ENCODE assay signal across 1 cellular context in the genomic region with DNA sequence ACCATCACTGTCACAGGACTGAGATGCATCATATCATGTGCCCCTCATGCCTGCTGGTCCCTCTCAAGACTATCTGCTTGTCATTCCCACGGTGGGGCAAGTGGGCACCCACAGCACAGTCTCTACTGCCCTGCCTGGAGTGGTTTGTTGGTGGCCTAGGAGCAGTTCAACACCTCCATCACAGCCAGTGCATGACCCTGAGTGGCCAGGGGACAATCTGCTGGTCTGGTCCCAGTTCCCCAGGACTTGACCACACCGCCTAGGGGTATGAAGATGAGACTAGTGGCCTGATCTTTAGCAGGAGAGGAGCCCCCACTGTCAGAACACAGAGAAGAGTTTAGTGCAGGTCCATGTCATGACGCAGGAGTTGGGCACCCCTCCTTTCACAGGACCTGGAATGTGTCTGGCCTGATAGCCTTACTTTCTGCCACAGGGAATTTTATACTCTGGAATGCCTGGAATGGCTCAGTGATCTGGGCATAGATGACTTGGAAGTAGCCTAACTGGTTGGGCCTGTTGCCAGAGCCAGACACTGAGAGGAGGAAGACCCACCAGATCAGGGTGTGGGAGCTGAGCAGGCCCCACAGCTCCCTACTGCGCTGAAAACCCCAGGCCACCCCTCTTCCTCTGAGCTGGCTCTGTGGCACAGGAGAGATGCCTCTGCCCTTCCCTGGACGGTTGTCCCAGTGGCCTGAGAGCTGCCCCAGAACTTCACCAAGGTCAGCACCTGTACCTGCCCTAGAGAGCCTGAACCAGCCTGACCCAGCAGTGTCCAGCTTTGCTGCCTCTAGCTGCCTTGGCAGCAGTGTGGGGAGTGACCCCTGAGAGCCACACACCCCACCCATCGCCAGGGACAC.
TF ChIP-seq lines count a peak whose summit lies in the region.

No MANE protein-coding gene starts in this region.

TF ChIP-seq in WTC11, 78 proteins besides CTCF, POLR2A, EP300 and RAD21 (continued from another document):
- TF ChIP-seq MXD4 (CRISPR knock-in tag; IDR thresholded peaks at IDR 0.05; ENCODE audit: borderline replicate concordance) = no peak
- TF ChIP-seq, protein P1, sequence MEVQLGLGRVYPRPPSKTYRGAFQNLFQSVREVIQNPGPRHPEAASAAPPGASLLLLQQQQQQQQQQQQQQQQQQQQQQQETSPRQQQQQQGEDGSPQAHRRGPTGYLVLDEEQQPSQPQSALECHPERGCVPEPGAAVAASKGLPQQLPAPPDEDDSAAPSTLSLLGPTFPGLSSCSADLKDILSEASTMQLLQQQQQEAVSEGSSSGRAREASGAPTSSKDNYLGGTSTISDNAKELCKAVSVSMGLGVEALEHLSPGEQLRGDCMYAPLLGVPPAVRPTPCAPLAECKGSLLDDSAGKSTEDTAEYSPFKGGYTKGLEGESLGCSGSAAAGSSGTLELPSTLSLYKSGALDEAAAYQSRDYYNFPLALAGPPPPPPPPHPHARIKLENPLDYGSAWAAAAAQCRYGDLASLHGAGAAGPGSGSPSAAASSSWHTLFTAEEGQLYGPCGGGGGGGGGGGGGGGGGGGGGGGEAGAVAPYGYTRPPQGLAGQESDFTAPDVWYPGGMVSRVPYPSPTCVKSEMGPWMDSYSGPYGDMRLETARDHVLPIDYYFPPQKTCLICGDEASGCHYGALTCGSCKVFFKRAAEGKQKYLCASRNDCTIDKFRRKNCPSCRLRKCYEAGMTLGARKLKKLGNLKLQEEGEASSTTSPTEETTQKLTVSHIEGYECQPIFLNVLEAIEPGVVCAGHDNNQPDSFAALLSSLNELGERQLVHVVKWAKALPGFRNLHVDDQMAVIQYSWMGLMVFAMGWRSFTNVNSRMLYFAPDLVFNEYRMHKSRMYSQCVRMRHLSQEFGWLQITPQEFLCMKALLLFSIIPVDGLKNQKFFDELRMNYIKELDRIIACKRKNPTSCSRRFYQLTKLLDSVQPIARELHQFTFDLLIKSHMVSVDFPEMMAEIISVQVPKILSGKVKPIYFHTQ (CRISPR knock-in tag; IDR thresholded peaks at IDR 0.05) = no peak
- TF ChIP-seq, protein P2, sequence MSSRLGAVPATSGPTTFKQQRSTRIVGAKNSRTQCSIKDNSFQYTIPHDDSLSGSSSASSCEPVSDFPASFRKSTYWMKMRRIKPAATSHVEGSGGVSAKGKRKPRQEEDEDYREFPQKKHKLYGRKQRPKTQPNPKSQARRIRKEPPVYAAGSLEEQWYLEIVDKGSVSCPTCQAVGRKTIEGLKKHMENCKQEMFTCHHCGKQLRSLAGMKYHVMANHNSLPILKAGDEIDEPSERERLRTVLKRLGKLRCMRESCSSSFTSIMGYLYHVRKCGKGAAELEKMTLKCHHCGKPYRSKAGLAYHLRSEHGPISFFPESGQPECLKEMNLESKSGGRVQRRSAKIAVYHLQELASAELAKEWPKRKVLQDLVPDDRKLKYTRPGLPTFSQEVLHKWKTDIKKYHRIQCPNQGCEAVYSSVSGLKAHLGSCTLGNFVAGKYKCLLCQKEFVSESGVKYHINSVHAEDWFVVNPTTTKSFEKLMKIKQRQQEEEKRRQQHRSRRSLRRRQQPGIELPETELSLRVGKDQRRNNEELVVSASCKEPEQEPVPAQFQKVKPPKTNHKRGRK (CRISPR knock-in tag; IDR thresholded peaks at IDR 0.05; ENCODE audit: borderline replicate concordance) = no peak
- TF ChIP-seq, protein P3, sequence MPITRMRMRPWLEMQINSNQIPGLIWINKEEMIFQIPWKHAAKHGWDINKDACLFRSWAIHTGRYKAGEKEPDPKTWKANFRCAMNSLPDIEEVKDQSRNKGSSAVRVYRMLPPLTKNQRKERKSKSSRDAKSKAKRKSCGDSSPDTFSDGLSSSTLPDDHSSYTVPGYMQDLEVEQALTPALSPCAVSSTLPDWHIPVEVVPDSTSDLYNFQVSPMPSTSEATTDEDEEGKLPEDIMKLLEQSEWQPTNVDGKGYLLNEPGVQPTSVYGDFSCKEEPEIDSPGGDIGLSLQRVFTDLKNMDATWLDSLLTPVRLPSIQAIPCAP (CRISPR knock-in tag; IDR thresholded peaks at IDR 0.05) = no peak
- TF ChIP-seq TP53 (CRISPR knock-in tag; IDR thresholded peaks at IDR 0.05) = no peak
- TF ChIP-seq PRRX2 (CRISPR knock-in tag; IDR thresholded peaks at IDR 0.05) = no peak
- TF ChIP-seq JUN (CRISPR knock-in tag; IDR thresholded peaks at IDR 0.05) = no peak
